11 cellular contexts compared by ENCODE assay signal in the genomic region with DNA sequence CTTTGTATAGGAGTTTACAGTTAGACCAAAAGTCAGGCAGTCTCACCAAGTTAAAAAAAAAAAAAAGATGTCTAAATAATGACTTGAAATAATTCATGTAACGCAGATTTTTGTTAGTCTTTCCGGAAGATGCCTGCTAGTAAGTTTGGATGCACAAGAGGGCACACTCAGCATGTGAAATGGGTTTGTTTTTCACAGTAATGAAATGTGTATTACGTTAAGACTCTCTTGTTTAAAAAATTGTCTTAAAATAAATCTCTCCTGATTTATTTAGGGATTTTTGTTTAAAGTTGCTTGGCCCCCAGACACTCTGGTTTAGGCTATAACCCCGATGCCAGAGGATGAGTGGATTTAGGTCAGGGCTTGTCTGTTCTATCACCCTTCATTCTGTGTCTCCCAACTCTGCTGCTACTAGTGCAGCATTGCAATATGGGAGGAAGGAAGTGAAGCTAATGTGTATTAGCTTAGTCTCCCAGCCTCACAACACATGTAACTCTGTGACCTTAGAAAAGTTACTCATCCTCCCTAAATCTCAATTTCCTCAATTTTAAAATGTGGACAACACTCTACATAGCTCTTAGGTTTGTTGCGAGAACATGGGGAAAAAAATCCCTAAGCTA. TPM values are rescaled to one million over a fixed set of nuclear protein-coding genes. Genes with fewer than 3 reads are reported as not detected.
A peak's percentile ranks its signal among the peaks of the same experiment; 100 is the strongest.
DNase-seq lines count a peak whose midpoint lies in the region; ATAC-seq and TF ChIP-seq lines count a peak whose summit lies in the region.
"Had no signal": no experiment of that assay in that cellular context is flagged by ENCODE, and none has a peak within 500 bp of the region (broad histone marks: within the 10 kb centered on the region; RNA-seq: fewer than 3 reads in every experiment).

No MANE protein-coding gene starts in this region.

- H3K4ac ChIP-seq in H9 (ENCODE audit: low read depth, low read length), result no peak overlapping the region

- H3K4me1 Mint-ChIP-seq in H9, result peaks cover 10 to 13% of the 10 kb centered on the region in 2 experiments
- H3K4me1 Mint-ChIP-seq in CD4-positive, alpha-beta T cell (ENCODE audit: low read depth), result no peaks in the 10 kb centered on the region

- in situ Hi-C loops in astrocyte of the cerebellum (cut with HindIII; ENCODE audit: low sequenced_read_pairs), result no loop called here
- in situ Hi-C loops in HAP-1 (cut with MboI; ENCODE audit: low sequenced_read_pairs), result loop anchor here (25.0 kb wide), 1 partner anchor 626 kb away; no protein-coding TSS in a partner anchor

- H3T11ph ChIP-seq in H9 (ENCODE audit: low read length), result no peak overlapping the region

- DNase-seq in A673 (ENCODE audit: low spot score) (peak; percentile 64), H9 (no peak), astrocyte of the cerebellum (ENCODE audit: low read depth) (peak; percentile 12), kidney epithelial cell (ENCODE audit: low read depth) (no peak), HAP-1 (ENCODE audit: low spot score in 2 of 2) (no peak)
- DNase-seq in CD4-positive, alpha-beta T cell, result no peak
- DNase-seq: activated CD4-positive, alpha-beta T cell treated with anti-CD3 and anti-CD28 coated beads, Interleukin-2, amount 50 U/mL, for 1 hour; COR-L47 had no signal

- no peaks in the 10 kb centered on the region for H3K79me1 ChIP-seq in H9 (ENCODE audit: insufficient read depth, low read depth, low read length, poor library complexity, severe bottlenecking)

- no peak overlapping the region for H3K4me2 ChIP-seq in H9 (ENCODE audit: insufficient read depth, insufficient read length, low read length)

- H3K27me3 ChIP-seq in A673 (replicated peaks; ENCODE audit: insufficient read depth, low read depth, low read length, poor library complexity), result no peaks in the 10 kb centered on the region
- no peaks in the 10 kb centered on the region for H3K27me3 ChIP-seq in H9 (ENCODE audit: insufficient read depth, low read length)
- no peaks in the 10 kb centered on the region for H3K27me3 ChIP-seq in kidney epithelial cell (ENCODE audit: control insufficient read depth, insufficient read depth, low read length)
- H3K27me3 ChIP-seq in HAP-1 (ENCODE audit: low read depth), result no peaks in the 10 kb centered on the region
- no peaks in the 10 kb centered on the region for H3K27me3 ChIP-seq in CD4-positive, alpha-beta T cell (ENCODE audit: control insufficient read depth, insufficient read depth, low read length)

- no peak overlapping the region for H2BK20ac ChIP-seq in H9 (ENCODE audit: low read depth, low read length, poor library complexity, severe bottlenecking)

- no peak for ATAC-seq in GM21529 (IDR thresholded peaks at IDR 0.05; ENCODE audit: unreplicated experiment)
- no peak for ATAC-seq in GM19452 (IDR thresholded peaks at IDR 0.05; ENCODE audit: unreplicated experiment)
- ATAC-seq in CD4-positive, alpha-beta T cell (ENCODE audit: poor library complexity), result no peak
- ATAC-seq: Panc1 had no signal

- H4K8ac ChIP-seq in H9 (replicated peaks; ENCODE audit: insufficient read length, low read depth, low read length), result no peak overlapping the region

- no peak overlapping the region for H4K91ac ChIP-seq in H9 (ENCODE audit: insufficient read length, low read depth, low read length)

- peaks cover 34 to 58% (median 57%) of the 10 kb centered on the region in 3 experiments; a peak in 6 of 7 replicates for H3K36me3 Mint-ChIP-seq in H9 (ENCODE audit: insufficient read depth in 1 of 3, low read depth in 3 of 3)
- H3K36me3 Mint-ChIP-seq in CD4-positive, alpha-beta T cell (ENCODE audit: low read depth), result peaks cover 66% of the 10 kb centered on the region

- H2BK120ac ChIP-seq in H9 (ENCODE audit: low read depth, low read length, poor library complexity, severe bottlenecking), result no peak overlapping the region

- H4K5ac ChIP-seq in H9 (ENCODE audit: insufficient read length, low read depth, low read length), result no peak overlapping the region

- no peak overlapping the region for H2BK12ac ChIP-seq in H9 (ENCODE audit: insufficient read length, low read depth, low read length)

- H3K36me3 ChIP-seq in A673 (ENCODE audit: insufficient read depth, low read length, poor library complexity, severe bottlenecking), result peaks cover 55% of the 10 kb centered on the region
- no peaks in the 10 kb centered on the region for H3K36me3 ChIP-seq in kidney epithelial cell (ENCODE audit: control insufficient read depth, insufficient read depth, low read length)
- peaks cover 62% of the 10 kb centered on the region for H3K36me3 ChIP-seq in HAP-1 (replicated peaks)

- CTCF ChIA-PET in A673 (lab: Charles Lee), result interaction anchor here (0.6 kb wide), 1 partner anchor 46 kb away, joined by 3 read pairs; no protein-coding TSS in a partner anchor
- CTCF ChIA-PET in CD4-positive, alpha-beta T cell (lab: Charles Lee), result no interaction called here

- BruUV-seq in A673 (replicated peaks; lab: Mats Ljungman, UMichigan), result no TSS peak

- H4K20me1 ChIP-seq in H9 (ENCODE audit: control insufficient read depth, insufficient read depth, insufficient read length), result no peaks in the 10 kb centered on the region

- no peak overlapping the region for H3K18ac ChIP-seq in H9 (ENCODE audit: insufficient read length, low read depth, low read length)

- no peaks in the 10 kb centered on the region for H3K27me3 Mint-ChIP-seq in H9 (ENCODE audit: low read depth)
- H3K27me3 Mint-ChIP-seq in CD4-positive, alpha-beta T cell, result no peaks in the 10 kb centered on the region

- H3K23ac ChIP-seq in H9 (ENCODE audit: insufficient read length, low read depth, low read length), result no peak overlapping the region

- peak; percentile 66 for TF ChIP-seq CTCF in A673 (conservative IDR thresholded peaks at IDR 0.05; ENCODE audit: low read depth, low read length)
- peak; percentile 34; the same call in 2 of the 3 replicates for TF ChIP-seq CTCF in H9 (conservative IDR thresholded peaks at IDR 0.05)
- peak; percentile 46 for TF ChIP-seq CTCF in astrocyte of the cerebellum (IDR thresholded peaks at IDR 0.05; ENCODE audit: low read depth, low read length, missing control alignments)
- peak; percentile 10 for TF ChIP-seq CTCF in kidney epithelial cell (IDR thresholded peaks at IDR 0.05; ENCODE audit: insufficient read depth, low read length, poor library complexity, severe bottlenecking)
- no peak for TF ChIP-seq CTCF in CD4-positive, alpha-beta T cell (IDR thresholded peaks at IDR 0.05)

- WGBS in H9 (ENCODE audit: extremely low coverage, insufficient read length, low lambda C conversion rate), result no CpG with 5 or more reads among the region's 5 CpGs

- H2BK15ac ChIP-seq in H9 (ENCODE audit: low read depth, low read length), result no peak overlapping the region

- H3K9me3 Mint-ChIP-seq in H9, result no peaks in the 10 kb centered on the region
- H3K9me3 Mint-ChIP-seq in CD4-positive, alpha-beta T cell, result no peaks in the 10 kb centered on the region

- no peak overlapping the region for H2BK5ac ChIP-seq in H9 (ENCODE audit: insufficient read length, low read length)

- no peak overlapping the region for H2AFZ ChIP-seq in H9 (ENCODE audit: low read length)

- H3K27ac ChIP-seq in A673 (ENCODE audit: low read depth, low read length, poor library complexity, severe bottlenecking), result no peak overlapping the region
- no peak overlapping the region for H3K27ac ChIP-seq in H9 (ENCODE audit: insufficient read length, low read depth, low read length)
- no peak overlapping the region for H3K27ac ChIP-seq in CD4-positive, alpha-beta T cell (ENCODE audit: low read depth, low read length)

- POLR2A ChIA-PET in A673 (lab: Charles Lee; ENCODE audit: low non-redundant PET), result no interaction called here
- POLR2A ChIA-PET in CD4-positive, alpha-beta T cell (lab: Charles Lee), result no interaction called here

- no peak overlapping the region for H3K9ac ChIP-seq in H9 (ENCODE audit: extremely low read depth, insufficient read length, low read length)

- no peak overlapping the region for H3K4me3 ChIP-seq in A673 (ENCODE audit: low read depth, low read length, poor library complexity, severe bottlenecking)
- no peak overlapping the region for H3K4me3 ChIP-seq in astrocyte of the cerebellum (ENCODE audit: low read depth, low read length)
- H3K4me3 ChIP-seq in kidney epithelial cell (ENCODE audit: low read depth, low read length), result no peak overlapping the region
- H3K4me3 ChIP-seq in HAP-1, result no peak overlapping the region

- no peak overlapping the region for H3K14ac ChIP-seq in H9 (ENCODE audit: insufficient read depth, low read length)

- H3K4me1 ChIP-seq in A673 (ENCODE audit: insufficient read depth, low read length, poor library complexity, severe bottlenecking), result peaks cover 9% of the 10 kb centered on the region
- 0 out of 2 replicates have a peak, but pooled peaks cover 6% of the 10 kb centered on the region for H3K4me1 ChIP-seq in H9 (ENCODE audit: insufficient read depth, low read length)
- peaks cover 14% of the 10 kb centered on the region for H3K4me1 ChIP-seq in HAP-1

- intact Hi-C loops in A673 (cut with micrococcal nuclease; ENCODE audit: unreplicated experiment), result loop anchor here (1.0 to 10.0 kb wide), 3 partner anchors 52 to 608 kb away; partner anchors contain the start of gene PTGER3
- intact Hi-C loops in CD4-positive, alpha-beta T cell (cut with DNase I, micrococcal nuclease), result no loop called here

- H3K4me3 Mint-ChIP-seq in H9, result no peak overlapping the region
- H3K4me3 Mint-ChIP-seq in CD4-positive, alpha-beta T cell, result no peak overlapping the region

- H3K23me2 ChIP-seq in H9 (ENCODE audit: insufficient read length, low read depth, low read length, poor library complexity, severe bottlenecking), result no peaks in the 10 kb centered on the region

- no peak overlapping the region for H3K27ac Mint-ChIP-seq in H9
- no peak overlapping the region for H3K27ac Mint-ChIP-seq in CD4-positive, alpha-beta T cell

- H3K79me2 ChIP-seq in H9 (ENCODE audit: insufficient read depth, low read length), result no peaks in the 10 kb centered on the region

- H3K56ac ChIP-seq in H9 (ENCODE audit: insufficient read length, low read depth, low read length), result no peak overlapping the region

- no peak overlapping the region for H2AK5ac ChIP-seq in H9 (ENCODE audit: insufficient read length, low read length)

- no peaks in the 10 kb centered on the region for H3K9me3 ChIP-seq in A673 (ENCODE audit: low read depth, low read length, poor library complexity, severe bottlenecking)
- no peaks in the 10 kb centered on the region for H3K9me3 ChIP-seq in H9 (ENCODE audit: control insufficient read depth, low read depth, low read length)
- no peaks in the 10 kb centered on the region for H3K9me3 ChIP-seq in HAP-1
- H3K9me3 ChIP-seq in CD4-positive, alpha-beta T cell (ENCODE audit: control insufficient read depth, low read length), result no peaks in the 10 kb centered on the region

RNA-seq across cellular contexts. Expression of gene CTH, which starts 25.7 kb away (rescaled TPM):
- 23.5 and 32.6 TPM in 2 replicates for total RNA-seq in A673 (2021)
- total RNA-seq in H9 (2021), result 15.3 and 15.5 TPM in 2 replicates
- 13.6 and 18.2 TPM in 2 replicates for total RNA-seq in kidney epithelial cell
- 1 to 10 TPM; 5.6 to 7.9 TPM for total RNA-seq in CD4-positive, alpha-beta T cell

Comparison
In these comparisons a context has a peak if more than half of its experiments do, and no peak if none do; other contexts are left out.
1. DNase-seq: peak in A673 (single experiment) and astrocyte of the cerebellum (single experiment); none in H9 (single experiment), kidney epithelial cell (single experiment), HAP-1 (0 of 2) and CD4-positive, alpha-beta T cell (0 of 10).